In genomic region chr1:227685807-227686206, GRCh38 we compare ENCODE assay signal across 24 cellular contexts.
"Had no signal": no experiment of that assay in that cellular context is flagged by ENCODE, and none has a peak within 500 bp of the region (broad histone marks: within the 10 kb centered on the region; RNA-seq: fewer than 3 reads in every experiment).

No MANE protein-coding gene starts in this region.

- DNase-seq: hippocampal formation; kidney glomerular epithelial cell; left colon; left lung; lower lobe of right lung; mammary epithelial cell; mesenchymal stem cell; naive B cell; natural killer cell; ovary; right lobe of liver; stimulated activated CD4-positive, alpha-beta T cell treated with anti-CD3 and anti-CD28 coated beads, Interleukin-12 subunit alpha, Interleukin-12 subunit beta, amount 100 ng/mL, for 4 hours; stimulated activated CD4-positive, alpha-beta T cell treated with anti-CD3 and anti-CD28 coated beads, Interleukin-15, amount 100 ng/mL, for 24 hours; stimulated activated CD4-positive, alpha-beta T cell treated with anti-CD3 and anti-CD28 coated beads, Interleukin-2, amount 100 ng/mL, for 24 hours; stimulated activated CD4-positive, alpha-beta T cell treated with anti-CD3 and anti-CD28 coated beads, Interleukin-4, amount 100 ng/mL, for 1 hour; stimulated activated naive B cell treated with anti-CD40 and anti-IgM and Interleukin-4, amounts not matched to agents 10 μg/mL and 1 μg/mL and 100 μg/mL, for 72 hours; stimulated activated naive CD8-positive, alpha-beta T cell treated with anti-CD3 and anti-CD28 coated beads, Interleukin-15, Interleukin-2, amounts not matched to agents 100 U/mL and 50 U/mL, for 24 hours; stomach; testis; thyroid gland; transverse colon; upper lobe of left lung had no signal

- H3K9me3 ChIP-seq: ovary, testis, thyroid gland had no signal

- H3K27me3 ChIP-seq: left lung, ovary, right atrium auricular region, right lobe of liver, stomach, testis, thyroid gland, transverse colon, upper lobe of left lung had no signal

- H3K4me1 ChIP-seq: left lung, lower lobe of right lung, right atrium auricular region, right lobe of liver, stomach, testis, thyroid gland, transverse colon, upper lobe of left lung had no signal

- FAIRE-seq: keratinocyte had no signal

- H3K27ac ChIP-seq: left lung, lower lobe of right lung, ovary, right atrium auricular region, right lobe of liver, stomach, testis, thyroid gland, transverse colon, upper lobe of left lung had no signal

- H3K36me3 ChIP-seq: left lung, lower lobe of right lung, ovary, right atrium auricular region, right lobe of liver, stomach, thyroid gland, transverse colon, upper lobe of left lung had no signal

- H3K4me3 ChIP-seq: left lung, lower lobe of right lung, ovary, right atrium auricular region, right lobe of liver, stomach, testis, thyroid gland, transverse colon, upper lobe of left lung had no signal
